In genomic region chr12:110555509-110556406, GRCh38 we compare ENCODE assay signal across 13 cellular contexts. TPM values are rescaled to one million over a fixed set of nuclear protein-coding genes. Genes with fewer than 3 reads are reported as not detected.
DNase-seq lines count a peak whose midpoint lies in the region; ATAC-seq and TF ChIP-seq lines count a peak whose summit lies in the region.
"Had no signal": no experiment of that assay in that cellular context is flagged by ENCODE, and none has a peak within 500 bp of the region (broad histone marks: within the 10 kb centered on the region; RNA-seq: fewer than 3 reads in every experiment).

No MANE protein-coding gene starts in this region.

- intact Hi-C loops in MCF 10A (cut with micrococcal nuclease): loop anchor here (1.0 kb wide), 1 partner anchor 23 kb away; no protein-coding TSS in a partner anchor

- H3K36me3 Mint-ChIP-seq in MCF 10A (ENCODE audit: insufficient read depth, unreplicated experiment): peaks cover 43% of the 10 kb centered on the region
- peaks cover 15% of the 10 kb centered on the region for H3K36me3 Mint-ChIP-seq in memory B cell

- CTCF ChIA-PET in MCF 10A (lab: Yijun Ruan, JAX): interaction anchor here (0.7 to 2.3 kb wide), 3 partner anchors 9 to 43 kb away, joined by 3 to 11 read pairs (median 6); no protein-coding TSS in a partner anchor

- peaks cover 55% of the 10 kb centered on the region for H3K4me1 Mint-ChIP-seq in MCF 10A (ENCODE audit: insufficient read depth, unreplicated experiment)
- H3K4me1 Mint-ChIP-seq in memory B cell: peaks cover 36% of the 10 kb centered on the region

- H3K27ac Mint-ChIP-seq in MCF 10A (ENCODE audit: low read depth, unreplicated experiment): peak overlapping the region; percentile 97
- H3K27ac Mint-ChIP-seq in memory B cell: peak overlapping the region; percentile 21

- peak overlapping the region; percentile 49 for H3K4me3 Mint-ChIP-seq in MCF 10A (ENCODE audit: unreplicated experiment)
- H3K4me3 Mint-ChIP-seq in memory B cell: no peak overlapping the region

- ATAC-seq in memory B cell (ENCODE audit: low read depth) (no peak), GM19397 (IDR thresholded peaks at IDR 0.05; ENCODE audit: unreplicated experiment) (no peak)
- ATAC-seq: left colon had no signal

- H3K9me3 Mint-ChIP-seq in MCF 10A (ENCODE audit: unreplicated experiment): no peaks in the 10 kb centered on the region
- H3K9me3 Mint-ChIP-seq in memory B cell: peaks cover 2% of the 10 kb centered on the region

- peak; percentile 50 for DNase-seq in AG08396 (ENCODE audit: low spot score)
- DNase-seq in HT1080 (ENCODE audit: low read depth): peak; percentile 69
- DNase-seq in MCF 10A (ENCODE audit: unreplicated experiment): peak; percentile 78
- DNase-seq in memory B cell (ENCODE audit: low spot score in 2 of 2): no peak
- DNase-seq in midbrain (lab: John Stamatoyannopoulos, UW): no peak
- DNase-seq in retina: no peak
- DNase-seq in DMS53 treated with DMSO at 0.1 percent for 48 hours (lab: John Stamatoyannopoulos, UW; ENCODE audit: unreplicated experiment): no peak
- DNase-seq: activated CD4-positive, CD25-positive, alpha-beta regulatory T cell; caudate nucleus; left colon; NCI-H226; stimulated activated CD4-positive, alpha-beta T cell treated with anti-CD3 and anti-CD28 coated beads, Interleukin-2, amount 100 ng/mL, for 48 hours had no signal

- no peak for TF ChIP-seq CTCF in MCF 10A (IDR thresholded peaks at IDR 0.05; ENCODE audit: unreplicated experiment)

- H3K27me3 Mint-ChIP-seq in MCF 10A (ENCODE audit: insufficient read depth, unreplicated experiment) (no peaks in the 10 kb centered on the region), memory B cell (no peaks in the 10 kb centered on the region)

- no TSS peak for BruUV-seq in MCF 10A (replicated peaks; lab: Mats Ljungman, UMichigan)

- POLR2A ChIA-PET in MCF 10A (lab: Yijun Ruan, JAX): interaction anchor here (0.5 to 17.1 kb wide), 12 partner anchors 8 to 224 kb away, joined by 3 to 351 read pairs (median 7); no protein-coding TSS in a partner anchor

RNA-seq across cellular contexts. Expression of gene PPTC7, which starts 27.4 kb away (rescaled TPM):
- 5.8 and 14.9 TPM in 2 replicates for total RNA-seq in HT1080 (2014; rRNA removed; shearing (Covaris generic))
- polyA plus RNA-seq in HT1080 (2015; cell fraction: cytosol; rRNA removed): 17.6 and 24.2 TPM in 2 replicates
- 18.5 and 19.8 TPM in 2 replicates for polyA plus RNA-seq in HT1080 (2015; cell fraction: nucleus; rRNA removed)
- 32.0 and 36.5 TPM in 2 replicates for total RNA-seq in MCF 10A (2022)

RNA-seq across cellular contexts. Expression of gene RAD9B, which starts 53.6 kb away (rescaled TPM):
- 0.23 and 0.43 TPM in 2 replicates for total RNA-seq in HT1080 (2014; rRNA removed; shearing (Covaris generic))
- 0.37 and 0.59 TPM in 2 replicates for polyA plus RNA-seq in HT1080 (2015; cell fraction: cytosol; rRNA removed)
- 0.13 and 0.14 TPM in 2 replicates for polyA plus RNA-seq in HT1080 (2015; cell fraction: nucleus; rRNA removed)
- 1.0 and 1.5 TPM in 2 replicates for total RNA-seq in MCF 10A (2022)

RNA-seq across cellular contexts. Expression of gene VPS29, which starts 53.8 kb away (rescaled TPM):
- total RNA-seq in HT1080 (2014; rRNA removed; shearing (Covaris generic)): 44.6 and 55.6 TPM in 2 replicates
- 71.5 and 84.6 TPM in 2 replicates for polyA plus RNA-seq in HT1080 (2015; cell fraction: cytosol; rRNA removed)
- 139 and 141 TPM in 2 replicates for polyA plus RNA-seq in HT1080 (2015; cell fraction: nucleus; rRNA removed)
- total RNA-seq in MCF 10A (2022): 125 and 131 TPM in 2 replicates

RNA-seq across cellular contexts. Expression of gene TCTN1, which starts 58.2 kb away (rescaled TPM):
- 13.1 and 15.9 TPM in 2 replicates for total RNA-seq in HT1080 (2014; rRNA removed; shearing (Covaris generic))
- 16.2 and 17.4 TPM in 2 replicates for polyA plus RNA-seq in HT1080 (2015; cell fraction: cytosol; rRNA removed)
- polyA plus RNA-seq in HT1080 (2015; cell fraction: nucleus; rRNA removed): 36.1 and 37.3 TPM in 2 replicates
- total RNA-seq in MCF 10A (2022): 36.5 and 38.9 TPM in 2 replicates

Comparison
In these comparisons a context has a peak if more than half of its experiments do, and no peak if none do; other contexts are left out.
1. DNase-seq: peak in AG08396 (single experiment), HT1080 (single experiment) and MCF 10A (single experiment); none in memory B cell (0 of 2), midbrain (single experiment), retina (single experiment) and DMS53 treated with DMSO at 0.1 percent for 48 hours (single experiment).